ENCODE assay signal across 22 cellular contexts in genomic region chr6:157956171-157956730, GRCh38.
"Had no signal": no experiment of that assay in that cellular context is flagged by ENCODE, and none has a peak within 500 bp of the region (broad histone marks: within the 10 kb centered on the region; RNA-seq: fewer than 3 reads in every experiment).

No MANE protein-coding gene starts in this region.

- H3K27me3 ChIP-seq: MG63, SJSA1 had no signal

- H3K36me3 ChIP-seq: MG63, SJSA1 had no signal

- H3K4me3 ChIP-seq: MG63, SJSA1, SK-N-MC had no signal

- H3K4me1 ChIP-seq: SJSA1 had no signal

- H3K27ac ChIP-seq: SJSA1, SK-N-MC had no signal

- DNase-seq: IMR-90, Karpas-422, KG1, MG63, NCI-H1092, NCI-H1105 treated with DMSO at 0.1 percent for 48 hours, NCI-H1417 treated with DMSO at 0.1 percent for 48 hours, NCI-H146, NCI-H1694 treated with DMSO at 0.1 percent for 48 hours, NCI-H1930, NCI-H2081, NCI-H2107, NCI-H2227 treated with DMSO at 0.1 percent for 48 hours, NCI-H524 treated with DMSO at 0.1 percent for 48 hours, NCI-H69, NCI-H774, Right ventricle myocardium superior, RPMI8226, SIG-M5 had no signal

- FAIRE-seq: RCC 7860 had no signal
